In the genomic region with DNA sequence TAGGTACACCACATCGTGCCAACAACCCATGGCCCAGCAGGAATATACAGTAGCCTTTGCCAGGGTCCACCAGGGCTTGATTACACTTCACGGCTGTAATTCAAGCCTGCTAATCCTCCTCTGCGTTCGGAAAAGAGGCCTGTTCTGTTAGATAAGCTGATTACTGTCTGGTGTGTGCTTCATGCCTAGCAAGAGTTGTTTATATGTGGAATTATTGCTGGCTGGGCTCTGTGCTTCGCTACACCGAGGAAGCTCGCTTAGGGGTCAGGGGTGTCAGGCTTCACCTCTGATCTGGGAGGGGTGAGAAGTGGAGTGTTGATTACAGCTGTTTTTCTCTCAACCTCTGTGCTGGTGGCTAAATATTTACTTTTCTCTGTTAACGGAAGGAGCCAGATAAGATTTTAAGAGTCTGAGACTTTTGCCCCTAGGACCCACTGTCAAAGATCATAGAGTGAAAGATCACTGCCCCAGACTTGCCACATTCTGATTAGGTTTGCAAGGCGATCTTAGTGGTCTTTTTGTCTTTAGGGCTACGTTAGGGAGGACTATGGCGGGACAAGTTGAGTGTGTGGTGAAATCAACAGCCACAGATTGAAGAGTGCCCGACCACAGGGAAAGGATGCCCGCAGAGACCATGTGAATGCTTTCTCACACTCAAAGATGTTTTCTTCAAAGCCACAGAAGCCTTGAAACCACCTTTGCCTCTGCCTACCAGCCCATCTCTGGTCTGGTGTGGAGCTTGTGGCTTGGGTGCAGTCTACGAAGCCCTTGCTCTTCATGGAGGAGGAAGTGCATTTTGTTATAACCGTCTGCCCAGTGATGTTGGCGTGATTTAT, we compare ENCODE assay signal across 13 cellular contexts.
DNase-seq lines count a peak whose midpoint lies in the region; ATAC-seq, FAIRE-seq and TF ChIP-seq lines count a peak whose summit lies in the region.
"Had no signal": no experiment of that assay in that cellular context is flagged by ENCODE, and none has a peak within 500 bp of the region (broad histone marks: within the 10 kb centered on the region; RNA-seq: fewer than 3 reads in every experiment).

No MANE protein-coding gene starts in this region.

- peak overlapping the region in 3 of 4 donors; percentile 83 to 84 (median 84) for H3K27ac ChIP-seq in esophagus squamous epithelium
- H3K27ac ChIP-seq in pancreas = peak overlapping the region; percentile 48 to 89 (median 75)
- H3K27ac ChIP-seq: epithelial cell of prostate had no signal

- no peak for FAIRE-seq in pancreas (lab: Jason Lieb, UNC)

- WGBS in esophagus squamous epithelium, 2 donors = 66 to 71% methylated on average over 13 to 14 of the region's 16 CpGs
- 21 to 24% methylated on average over 16 of the region's 16 CpGs for WGBS in pancreas, 2 donors

- H3K36me3 ChIP-seq in esophagus squamous epithelium (no peaks in the 10 kb centered on the region), pancreas (no peaks in the 10 kb centered on the region)

- TF ChIP-seq POLR2A in esophagus squamous epithelium (IDR thresholded peaks at IDR 0.05) = no peak

- H3K27me3 ChIP-seq in esophagus squamous epithelium = no peaks in the 10 kb centered on the region
- no peaks in the 10 kb centered on the region for H3K27me3 ChIP-seq in pancreas

- DNase-seq in DMS153 (lab: John Stamatoyannopoulos, UW) (peak; percentile 62), NCI-H2227 (lab: John Stamatoyannopoulos, UW; ENCODE audit: unreplicated experiment) (peak; percentile 61), esophagus squamous epithelium (lab: John Stamatoyannopoulos, UW) (no peak), pancreas (peak in 4 of 6 donors; percentile 71 to 86 (median 81)), T1000 (lab: John Stamatoyannopoulos, UW) (no peak), GM19240 (ENCODE audit: insufficient read length, low spot score) (no peak)
- DNase-seq in activated CD8-positive, alpha-beta memory T cell treated with anti-CD3 and anti-CD28 coated beads for 24 hours = no peak
- DNase-seq: activated naive CD4-positive, alpha-beta T cell treated with anti-CD3 and anti-CD28 coated beads, Interleukin-2, amount 10 ng/mL, durations not matched to agents 7 days and 5 days; NK-92 treated with Interleukin-12 subunit alpha and Interleukin-12 subunit beta, amount 100 ng/mL, for 24 hours had no signal

- peak; percentile 74 to 87 (median 80) for ATAC-seq in pancreas
- no peak for ATAC-seq in HG03432 (IDR thresholded peaks at IDR 0.05; ENCODE audit: unreplicated experiment)
- ATAC-seq: CD8-positive, alpha-beta T cell; HCT116 had no signal

- no peaks in the 10 kb centered on the region for H3K9me3 ChIP-seq in esophagus squamous epithelium
- H3K9me3 ChIP-seq in pancreas = no peaks in the 10 kb centered on the region

- no peak overlapping the region for H3K4me3 ChIP-seq in esophagus squamous epithelium
- H3K4me3 ChIP-seq in pancreas = peak overlapping the region in 1 of 4 donors; percentile 4

- H3K4me1 ChIP-seq in esophagus squamous epithelium (peaks cover 20 to 77% (median 30%) of the 10 kb centered on the region in 3 donors), pancreas (peaks cover 80 to 84% (median 81%) of the 10 kb centered on the region in 3 donors)

- intact Hi-C loops in esophagus squamous epithelium (cut with DNase I) = no loop called here
- intact Hi-C loops in pancreas (cut with DNase I) = no loop called here

- TF ChIP-seq CTCF in esophagus squamous epithelium (IDR thresholded peaks at IDR 0.05) (no peak), pancreas (IDR thresholded peaks at IDR 0.05) (no peak)

Comparison
In these comparisons a context has a peak if more than half of its experiments do, and no peak if none do; other contexts are left out.
1. DNase-seq: peak in DMS153 (single experiment), NCI-H2227 (single experiment) and pancreas (4 of 6); none in esophagus squamous epithelium (single experiment), T1000 (single experiment), activated CD8-positive, alpha-beta memory T cell treated with anti-CD3 and anti-CD28 coated beads for 24 hours (single experiment) and GM19240 (single experiment).